8 cellular contexts compared by ENCODE assay signal in genomic region chr20:58652606-58653303, GRCh38. TPM values are rescaled to one million over a fixed set of nuclear protein-coding genes. Genes with fewer than 3 reads are reported as not detected.
DNase-seq lines count a peak whose midpoint lies in the region; ATAC-seq and TF ChIP-seq lines count a peak whose summit lies in the region.

No MANE protein-coding gene starts in this region.

- H3K36me3 ChIP-seq in CD4-positive, alpha-beta memory T cell (ENCODE audit: insufficient read depth, low read length): no peaks in the 10 kb centered on the region
- H3K36me3 ChIP-seq in HAP-1 (replicated peaks): 0 out of 2 replicates have a peak, but pooled peaks cover 8% of the 10 kb centered on the region

- H3K4me1 ChIP-seq in CD4-positive, alpha-beta memory T cell (ENCODE audit: insufficient read depth, low read length): peaks cover 56% of the 10 kb centered on the region
- H3K4me1 ChIP-seq in HAP-1: peaks cover 33% of the 10 kb centered on the region

- peak overlapping the region; percentile 94 for H3K27ac ChIP-seq in CD4-positive, alpha-beta memory T cell (ENCODE audit: low read depth, low read length)
- H3K27ac ChIP-seq in RWPE1: peak overlapping the region; percentile 87

- H3K4me3 ChIP-seq in CD4-positive, alpha-beta memory T cell (ENCODE audit: low read length in 2 of 2): peak overlapping the region; percentile 84 to 96
- peak overlapping the region; percentile 89 for H3K4me3 ChIP-seq in HAP-1
- H3K4me3 ChIP-seq in epithelial cell of proximal tubule (ENCODE audit: low read depth, low read length): peak overlapping the region; percentile 93
- peak overlapping the region; percentile 79 for H3K4me3 ChIP-seq in retinal pigment epithelial cell (ENCODE audit: low read length)

- H3K27me3 ChIP-seq in CD4-positive, alpha-beta memory T cell (ENCODE audit: insufficient read depth, low read length): no peaks in the 10 kb centered on the region
- no peaks in the 10 kb centered on the region for H3K27me3 ChIP-seq in HAP-1 (ENCODE audit: low read depth)

- H3K4me1 Mint-ChIP-seq in CD4-positive, alpha-beta memory T cell: peaks cover 23 to 63% (median 37%) of the 10 kb centered on the region in 4 donors

- CTCF ChIA-PET in CD4-positive, alpha-beta memory T cell (lab: Charles Lee; ENCODE audit: partially characterized antibody): interaction anchor here (1.0 to 2.5 kb wide), 5 partner anchors 8 to 555 kb away, joined by 3 to 12 read pairs (median 5); partner anchors contain the start of gene VAPB
- CTCF ChIA-PET in RWPE1 (lab: Yijun Ruan, JAX): interaction anchor here (0.6 to 2.1 kb wide), 8 partner anchors 13 to 1072 kb away, joined by 3 to 7 read pairs (median 4); no protein-coding TSS in a partner anchor

- ATAC-seq in HG03469 (IDR thresholded peaks at IDR 0.05; ENCODE audit: unreplicated experiment) (no peak), omental fat pad (ENCODE audit: low FRiP score) (no peak)

- POLR2A ChIA-PET in CD4-positive, alpha-beta memory T cell (lab: Charles Lee; ENCODE audit: partially characterized antibody): interaction anchor here (0.6 to 4.4 kb wide), 27 partner anchors 7 to 1288 kb away, joined by 3 to 112 read pairs (median 6); partner anchors contain the start of genes ATP5F1E, FAM217B, NPEPL1 and PPP1R3D
- POLR2A ChIA-PET in RWPE1 (lab: Yijun Ruan, JAX; ENCODE audit: low non-redundant PET): interaction anchor here (0.6 to 1.4 kb wide), 2 partner anchors 35 to 41 kb away, joined by 4 read pairs; no protein-coding TSS in a partner anchor

- intact Hi-C loops in CD4-positive, alpha-beta memory T cell (cut with micrococcal nuclease): loop anchor here (1.0 to 10.0 kb wide), 9 partner anchors 9 to 1258 kb away; partner anchors contain the start of genes NELFCD, NPEPL1, PRELID3B and RBM38

- peak overlapping the region; percentile 97 to 100 (median 99) for H3K27ac Mint-ChIP-seq in CD4-positive, alpha-beta memory T cell

- TF ChIP-seq CTCF in RWPE1 (conservative IDR thresholded peaks at IDR 0.05; ENCODE audit: low read depth) (no peak), epithelial cell of proximal tubule (conservative IDR thresholded peaks at IDR 0.05; ENCODE audit: low read depth, low read length) (no peak), retinal pigment epithelial cell (conservative IDR thresholded peaks at IDR 0.05; ENCODE audit: low read depth, low read length) (no peak), omental fat pad (IDR thresholded peaks at IDR 0.05) (no peak)

- DNase-seq in CD4-positive, alpha-beta memory T cell: peak in 4 of 5 donors; percentile 21 to 39 (median 32)
- DNase-seq in HAP-1 (ENCODE audit: low spot score in 2 of 2) (peak in 1 of 2 experiments; percentile 43), RWPE1 (ENCODE audit: low spot score) (peak; percentile 52), epithelial cell of proximal tubule (ENCODE audit: low read depth) (no peak), retinal pigment epithelial cell (ENCODE audit: low read depth) (no peak), omental fat pad (ENCODE audit: low spot score) (no peak)
- DNase-seq in stimulated activated CD4-positive, alpha-beta T cell treated with anti-CD3 and anti-CD28 coated beads, Interleukin-4, amount 100 ng/mL, for 1 hour: no peak

- in situ Hi-C loops in HAP-1 (cut with MboI; ENCODE audit: low sequenced_read_pairs): no loop called here

- peaks cover 0 to 37% of the 10 kb centered on the region in 2 donors for H3K36me3 Mint-ChIP-seq in CD4-positive, alpha-beta memory T cell

- no peaks in the 10 kb centered on the region for H3K9me3 ChIP-seq in CD4-positive, alpha-beta memory T cell (ENCODE audit: control insufficient read depth in 1 of 2, low read length in 2 of 2)
- H3K9me3 ChIP-seq in HAP-1: no peaks in the 10 kb centered on the region

- no peaks in the 10 kb centered on the region for H3K9me3 Mint-ChIP-seq in CD4-positive, alpha-beta memory T cell

- H3K27me3 Mint-ChIP-seq in CD4-positive, alpha-beta memory T cell: peaks cover 0 to 1% of the 10 kb centered on the region in 2 donors

- H3K4me3 Mint-ChIP-seq in CD4-positive, alpha-beta memory T cell: peak overlapping the region; percentile 98 to 99 (median 99)

RNA-seq across cellular contexts. Expression of gene STX16, which starts 1.7 kb away (rescaled TPM):
- 100 to 1,000 TPM; 158 to 167 TPM for total RNA-seq in CD4-positive, alpha-beta memory T cell
- 10 to 100 TPM; 16.5 to 24.5 TPM for polyA plus RNA-seq in CD4-positive, alpha-beta memory T cell
- total RNA-seq in epithelial cell of proximal tubule (10.4 and 14.4 TPM in 2 replicates), omental fat pad (10 to 100 TPM; 38.5 to 87.2 (median 49.1) TPM)

RNA-seq across cellular contexts. Expression of gene NPEPL1, which starts 39.8 kb away (rescaled TPM):
- total RNA-seq in CD4-positive, alpha-beta memory T cell: 10 to 100 TPM; 44.2 to 44.8 TPM
- polyA plus RNA-seq in CD4-positive, alpha-beta memory T cell: 10 to 100 TPM in 1 of 2 donors, 1 to 10 TPM in 1; 8.9 to 11.9 TPM
- total RNA-seq in epithelial cell of proximal tubule (18.8 and 26.5 TPM in 2 replicates), omental fat pad (10 to 100 TPM; 24.9 to 49.8 (median 27.9) TPM)

Comparison
In these comparisons a context has a peak if more than half of its experiments do, and no peak if none do; other contexts are left out.
1. DNase-seq: peak in CD4-positive, alpha-beta memory T cell (4 of 5) and RWPE1 (single experiment); none in epithelial cell of proximal tubule (single experiment), retinal pigment epithelial cell (single experiment), stimulated activated CD4-positive, alpha-beta T cell treated with anti-CD3 and anti-CD28 coated beads, Interleukin-4, amount 100 ng/mL, for 1 hour (single experiment) and omental fat pad (single experiment).
2. Peak in every context shown above with its lines, with median percentiles within 50 percentile points of each other: H3K4me3 ChIP-seq.